Comparison of ENCODE assay signal across 1 cellular context in the genomic region with DNA sequence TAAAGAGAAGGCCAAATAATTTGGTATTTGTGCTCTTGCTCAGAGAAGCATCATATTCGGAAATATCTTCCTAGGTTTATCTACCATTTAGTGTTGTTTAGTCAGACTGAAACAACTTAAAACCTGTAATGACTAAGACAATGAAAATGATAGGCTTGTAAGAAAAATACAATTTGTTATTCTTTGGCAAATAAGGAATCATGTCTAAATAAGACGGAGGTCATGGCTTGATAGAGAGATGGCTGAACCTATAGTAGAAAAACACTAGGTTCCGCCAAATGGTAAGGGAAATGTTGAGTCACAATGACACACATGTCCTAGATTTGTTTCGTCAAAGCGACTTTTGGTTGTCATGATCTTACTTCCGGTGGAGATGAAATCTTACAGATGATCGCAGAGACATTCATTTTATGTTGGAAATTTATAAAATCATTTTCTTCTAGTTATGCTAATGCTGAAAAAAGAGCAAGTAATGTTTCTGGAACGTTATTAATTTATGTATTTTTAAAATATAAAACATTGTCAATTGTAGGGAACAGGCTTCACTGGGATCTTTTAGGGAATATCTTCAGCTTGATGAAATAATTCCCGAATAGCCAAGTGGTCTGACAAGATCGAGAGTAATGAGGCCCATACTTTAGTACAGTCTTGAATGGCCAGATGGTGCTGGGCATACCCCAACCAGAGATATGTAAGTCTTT.
TF ChIP-seq lines count a peak whose summit lies in the region.

No MANE protein-coding gene starts in this region.

TF ChIP-seq in K562, 482 proteins besides CTCF, POLR2A, EP300 and RAD21 (continued from another document and continues in another):
- TF ChIP-seq, protein P1, sequence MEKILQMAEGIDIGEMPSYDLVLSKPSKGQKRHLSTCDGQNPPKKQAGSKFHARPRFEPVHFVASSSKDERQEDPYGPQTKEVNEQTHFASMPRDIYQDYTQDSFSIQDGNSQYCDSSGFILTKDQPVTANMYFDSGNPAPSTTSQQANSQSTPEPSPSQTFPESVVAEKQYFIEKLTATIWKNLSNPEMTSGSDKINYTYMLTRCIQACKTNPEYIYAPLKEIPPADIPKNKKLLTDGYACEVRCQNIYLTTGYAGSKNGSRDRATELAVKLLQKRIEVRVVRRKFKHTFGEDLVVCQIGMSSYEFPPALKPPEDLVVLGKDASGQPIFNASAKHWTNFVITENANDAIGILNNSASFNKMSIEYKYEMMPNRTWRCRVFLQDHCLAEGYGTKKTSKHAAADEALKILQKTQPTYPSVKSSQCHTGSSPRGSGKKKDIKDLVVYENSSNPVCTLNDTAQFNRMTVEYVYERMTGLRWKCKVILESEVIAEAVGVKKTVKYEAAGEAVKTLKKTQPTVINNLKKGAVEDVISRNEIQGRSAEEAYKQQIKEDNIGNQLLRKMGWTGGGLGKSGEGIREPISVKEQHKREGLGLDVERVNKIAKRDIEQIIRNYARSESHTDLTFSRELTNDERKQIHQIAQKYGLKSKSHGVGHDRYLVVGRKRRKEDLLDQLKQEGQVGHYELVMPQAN (IDR thresholded peaks at IDR 0.05; ENCODE audit: borderline replicate concordance), result no peak
- TF ChIP-seq ASH1L (IDR thresholded peaks at IDR 0.05; ENCODE audit: borderline replicate concordance, low read depth, partially characterized antibody), result peak; percentile 14
- TF ChIP-seq, protein P2, sequence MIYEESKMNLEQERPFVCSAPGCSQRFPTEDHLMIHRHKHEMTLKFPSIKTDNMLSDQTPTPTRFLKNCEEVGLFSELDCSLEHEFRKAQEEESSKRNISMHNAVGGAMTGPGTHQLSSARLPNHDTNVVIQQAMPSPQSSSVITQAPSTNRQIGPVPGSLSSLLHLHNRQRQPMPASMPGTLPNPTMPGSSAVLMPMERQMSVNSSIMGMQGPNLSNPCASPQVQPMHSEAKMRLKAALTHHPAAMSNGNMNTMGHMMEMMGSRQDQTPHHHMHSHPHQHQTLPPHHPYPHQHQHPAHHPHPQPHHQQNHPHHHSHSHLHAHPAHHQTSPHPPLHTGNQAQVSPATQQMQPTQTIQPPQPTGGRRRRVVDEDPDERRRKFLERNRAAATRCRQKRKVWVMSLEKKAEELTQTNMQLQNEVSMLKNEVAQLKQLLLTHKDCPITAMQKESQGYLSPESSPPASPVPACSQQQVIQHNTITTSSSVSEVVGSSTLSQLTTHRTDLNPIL (CRISPR knock-in tag; IDR thresholded peaks at IDR 0.05), result peak; percentile 13; the same call in 1 of the 2 replicates
- TF ChIP-seq BACH1 (tag; IDR thresholded peaks at IDR 0.05), result peak; percentile 69; the same call in 1 of the 2 replicates
- TF ChIP-seq NFXL1 (CRISPR knock-in tag; IDR thresholded peaks at IDR 0.05), result no peak
- TF ChIP-seq RBM15 (IDR thresholded peaks at IDR 0.05; ENCODE audit: insufficient read depth, low read length), result no peak
- TF ChIP-seq, protein P3, sequence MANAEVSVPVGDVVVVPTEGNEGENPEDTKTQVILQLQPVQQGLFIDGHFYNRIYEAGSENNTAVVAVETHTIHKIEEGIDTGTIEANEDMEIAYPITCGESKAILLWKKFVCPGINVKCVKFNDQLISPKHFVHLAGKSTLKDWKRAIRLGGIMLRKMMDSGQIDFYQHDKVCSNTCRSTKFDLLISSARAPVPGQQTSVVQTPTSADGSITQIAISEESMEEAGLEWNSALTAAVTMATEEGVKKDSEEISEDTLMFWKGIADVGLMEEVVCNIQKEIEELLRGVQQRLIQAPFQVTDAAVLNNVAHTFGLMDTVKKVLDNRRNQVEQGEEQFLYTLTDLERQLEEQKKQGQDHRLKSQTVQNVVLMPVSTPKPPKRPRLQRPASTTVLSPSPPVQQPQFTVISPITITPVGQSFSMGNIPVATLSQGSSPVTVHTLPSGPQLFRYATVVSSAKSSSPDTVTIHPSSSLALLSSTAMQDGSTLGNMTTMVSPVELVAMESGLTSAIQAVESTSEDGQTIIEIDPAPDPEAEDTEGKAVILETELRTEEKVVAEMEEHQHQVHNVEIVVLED (CRISPR knock-in tag; IDR thresholded peaks at IDR 0.05), result no peak
- TF ChIP-seq, protein P4, sequence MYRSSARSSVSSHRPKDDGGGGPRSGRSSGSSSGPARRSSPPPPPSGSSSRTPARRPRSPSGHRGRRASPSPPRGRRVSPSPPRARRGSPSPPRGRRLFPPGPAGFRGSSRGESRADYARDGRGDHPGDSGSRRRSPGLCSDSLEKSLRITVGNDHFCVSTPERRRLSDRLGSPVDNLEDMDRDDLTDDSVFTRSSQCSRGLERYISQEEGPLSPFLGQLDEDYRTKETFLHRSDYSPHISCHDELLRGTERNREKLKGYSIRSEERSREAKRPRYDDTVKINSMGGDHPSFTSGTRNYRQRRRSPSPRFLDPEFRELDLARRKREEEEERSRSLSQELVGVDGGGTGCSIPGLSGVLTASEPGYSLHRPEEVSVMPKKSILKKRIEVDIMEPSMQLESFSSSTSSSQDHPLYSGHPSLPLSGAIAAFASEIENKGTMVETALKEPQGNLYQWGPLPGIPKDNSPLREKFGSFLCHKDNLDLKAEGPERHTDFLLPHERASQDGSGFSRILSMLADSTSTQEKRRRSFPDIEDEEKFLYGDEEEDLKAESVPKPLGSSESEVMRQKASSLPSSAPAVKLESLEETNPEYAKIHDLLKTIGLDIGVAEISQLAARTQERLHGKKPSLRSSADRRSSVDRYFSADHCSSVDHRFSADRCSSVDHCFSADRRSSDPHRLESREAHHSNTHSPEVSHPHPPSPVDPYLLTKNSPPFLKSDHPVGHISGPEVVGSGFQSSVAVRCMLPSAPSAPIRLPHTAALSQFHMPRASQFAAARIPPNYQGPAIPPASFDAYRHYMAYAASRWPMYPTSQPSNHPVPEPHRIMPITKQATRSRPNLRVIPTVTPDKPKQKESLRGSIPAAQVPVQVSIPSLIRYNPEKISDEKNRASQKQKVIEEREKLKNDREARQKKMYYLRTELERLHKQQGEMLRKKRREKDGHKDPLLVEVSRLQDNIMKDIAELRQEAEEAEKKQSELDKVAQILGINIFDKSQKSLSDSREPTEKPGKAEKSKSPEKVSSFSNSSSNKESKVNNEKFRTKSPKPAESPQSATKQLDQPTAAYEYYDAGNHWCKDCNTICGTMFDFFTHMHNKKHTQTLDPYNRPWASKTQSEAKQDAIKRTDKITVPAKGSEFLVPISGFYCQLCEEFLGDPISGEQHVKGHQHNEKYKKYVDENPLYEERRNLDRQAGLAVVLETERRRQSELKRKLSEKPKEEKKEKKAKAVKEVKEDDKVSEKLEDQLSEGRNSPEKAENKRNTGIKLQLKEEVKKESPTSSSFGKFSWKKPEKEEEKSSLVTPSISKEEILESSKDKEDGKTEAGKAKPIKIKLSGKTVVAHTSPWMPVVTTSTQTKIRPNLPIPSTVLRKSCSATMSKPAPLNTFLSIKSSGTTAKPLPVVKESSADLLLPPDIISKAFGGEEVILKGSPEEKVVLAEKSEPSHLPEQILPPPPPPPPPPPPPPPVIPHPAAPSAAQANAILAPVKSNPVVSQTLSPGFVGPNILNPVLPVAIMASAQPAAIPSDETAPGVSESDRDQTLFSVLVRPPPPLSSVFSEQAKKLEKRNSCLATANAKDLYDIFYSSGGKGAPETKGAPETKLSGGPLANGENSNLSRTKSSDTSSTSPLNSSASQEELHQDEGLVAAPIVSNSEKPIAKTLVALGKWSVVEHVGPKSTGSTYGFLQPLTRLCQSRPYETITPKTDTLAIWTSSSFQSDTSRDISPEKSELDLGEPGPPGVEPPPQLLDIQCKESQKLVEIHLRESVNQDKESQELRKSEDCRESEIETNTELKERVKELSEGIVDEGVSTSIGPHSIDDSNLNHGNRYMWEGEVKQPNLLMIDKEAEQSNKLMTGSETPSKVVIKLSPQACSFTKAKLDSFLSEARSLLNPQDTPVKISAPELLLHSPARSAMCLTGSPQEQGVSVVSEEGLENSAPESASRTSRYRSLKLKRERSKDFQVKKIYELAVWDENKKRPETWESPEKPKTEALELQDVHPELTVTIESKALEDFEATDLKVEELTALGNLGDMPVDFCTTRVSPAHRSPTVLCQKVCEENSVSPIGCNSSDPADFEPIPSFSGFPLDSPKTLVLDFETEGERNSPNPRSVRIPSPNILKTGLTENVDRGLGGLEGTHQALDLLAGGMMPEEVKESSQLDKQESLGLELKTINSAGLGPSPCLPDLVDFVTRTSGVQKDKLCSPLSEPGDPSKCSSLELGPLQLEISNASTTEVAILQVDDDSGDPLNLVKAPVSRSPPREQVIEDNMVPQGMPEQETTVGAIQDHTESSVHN (IDR thresholded peaks at IDR 0.05; ENCODE audit: borderline replicate concordance in 1 of 2, low read depth in 1 of 2), result peak in 1 of 2 experiments; percentile 84; a peak in 2 of 4 replicates
- no peak for TF ChIP-seq MXI1 (IDR thresholded peaks at IDR 0.05; ENCODE audit: low read depth, low read length)
- TF ChIP-seq NCOA6 (IDR thresholded peaks at IDR 0.05), result peak; percentile 16; the same call in 1 of the 2 replicates
- TF ChIP-seq GABPB1 (CRISPR knock-in tag; IDR thresholded peaks at IDR 0.05), result peak; percentile 95
- TF ChIP-seq FUS (optimal IDR thresholded peaks at IDR 0.05; ENCODE audit: low read depth, low read length), result no peak
- TF ChIP-seq MTF1 (CRISPR knock-in tag; IDR thresholded peaks at IDR 0.05; ENCODE audit: borderline replicate concordance), result no peak
- TF ChIP-seq ZNF146 (CRISPR knock-in tag; IDR thresholded peaks at IDR 0.05; ENCODE audit: unreplicated experiment), result no peak
- TF ChIP-seq, protein P5, sequence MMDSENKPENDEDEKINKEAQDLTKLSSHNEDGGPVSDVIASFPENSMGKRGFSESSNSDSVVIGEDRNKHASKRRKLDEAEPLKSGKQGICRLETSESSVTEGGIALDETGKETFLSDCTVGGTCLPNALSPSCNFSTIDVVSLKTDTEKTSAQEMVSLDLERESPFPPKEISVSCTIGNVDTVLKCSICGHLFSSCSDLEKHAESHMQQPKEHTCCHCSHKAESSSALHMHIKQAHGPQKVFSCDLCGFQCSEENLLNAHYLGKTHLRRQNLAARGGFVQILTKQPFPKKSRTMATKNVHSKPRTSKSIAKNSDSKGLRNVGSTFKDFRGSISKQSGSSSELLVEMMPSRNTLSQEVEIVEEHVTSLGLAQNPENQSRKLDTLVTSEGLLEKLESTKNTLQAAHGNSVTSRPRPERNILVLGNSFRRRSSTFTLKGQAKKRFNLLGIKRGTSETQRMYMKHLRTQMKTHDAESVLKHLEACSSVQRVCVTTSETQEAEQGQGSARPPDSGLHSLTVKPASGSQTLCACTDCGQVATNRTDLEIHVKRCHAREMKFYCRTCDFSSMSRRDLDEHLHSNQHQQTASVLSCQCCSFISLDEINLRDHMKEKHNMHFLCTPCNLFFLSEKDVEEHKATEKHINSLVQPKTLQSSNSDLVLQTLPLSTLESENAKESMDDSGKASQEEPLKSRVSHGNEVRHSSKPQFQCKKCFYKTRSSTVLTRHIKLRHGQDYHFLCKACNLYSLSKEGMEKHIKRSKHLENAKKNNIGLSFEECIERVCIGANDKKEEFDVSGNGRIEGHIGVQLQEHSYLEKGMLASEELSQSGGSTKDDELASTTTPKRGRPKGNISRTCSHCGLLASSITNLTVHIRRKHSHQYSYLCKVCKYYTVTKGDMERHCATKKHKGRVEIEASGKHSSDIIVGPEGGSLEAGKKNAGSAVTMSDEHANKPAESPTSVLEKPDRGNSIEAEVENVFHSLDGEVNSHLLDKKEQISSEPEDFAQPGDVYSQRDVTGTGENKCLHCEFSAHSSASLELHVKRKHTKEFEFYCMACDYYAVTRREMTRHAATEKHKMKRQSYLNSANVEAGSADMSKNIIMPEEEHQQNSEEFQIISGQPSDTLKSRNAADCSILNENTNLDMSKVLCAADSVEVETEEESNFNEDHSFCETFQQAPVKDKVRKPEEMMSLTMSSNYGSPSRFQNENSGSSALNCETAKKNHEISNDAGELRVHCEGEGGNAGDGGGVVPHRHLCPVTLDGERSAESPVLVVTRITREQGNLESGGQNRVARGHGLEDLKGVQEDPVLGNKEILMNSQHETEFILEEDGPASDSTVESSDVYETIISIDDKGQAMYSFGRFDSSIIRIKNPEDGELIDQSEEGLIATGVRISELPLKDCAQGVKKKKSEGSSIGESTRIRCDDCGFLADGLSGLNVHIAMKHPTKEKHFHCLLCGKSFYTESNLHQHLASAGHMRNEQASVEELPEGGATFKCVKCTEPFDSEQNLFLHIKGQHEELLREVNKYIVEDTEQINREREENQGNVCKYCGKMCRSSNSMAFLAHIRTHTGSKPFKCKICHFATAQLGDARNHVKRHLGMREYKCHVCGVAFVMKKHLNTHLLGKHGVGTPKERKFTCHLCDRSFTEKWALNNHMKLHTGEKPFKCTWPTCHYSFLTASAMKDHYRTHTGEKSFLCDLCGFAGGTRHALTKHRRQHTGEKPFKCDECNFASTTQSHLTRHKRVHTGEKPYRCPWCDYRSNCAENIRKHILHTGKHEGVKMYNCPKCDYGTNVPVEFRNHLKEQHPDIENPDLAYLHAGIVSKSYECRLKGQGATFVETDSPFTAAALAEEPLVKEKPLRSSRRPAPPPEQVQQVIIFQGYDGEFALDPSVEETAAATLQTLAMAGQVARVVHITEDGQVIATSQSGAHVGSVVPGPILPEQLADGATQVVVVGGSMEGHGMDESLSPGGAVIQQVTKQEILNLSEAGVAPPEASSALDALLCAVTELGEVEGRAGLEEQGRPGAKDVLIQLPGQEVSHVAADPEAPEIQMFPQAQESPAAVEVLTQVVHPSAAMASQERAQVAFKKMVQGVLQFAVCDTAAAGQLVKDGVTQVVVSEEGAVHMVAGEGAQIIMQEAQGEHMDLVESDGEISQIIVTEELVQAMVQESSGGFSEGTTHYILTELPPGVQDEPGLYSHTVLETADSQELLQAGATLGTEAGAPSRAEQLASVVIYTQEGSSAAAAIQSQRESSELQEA (IDR thresholded peaks at IDR 0.05; ENCODE audit: low read depth), result no peak
- TF ChIP-seq ZNF316 (IDR thresholded peaks at IDR 0.05), result peak; percentile 93
- TF ChIP-seq TEAD4 (IDR thresholded peaks at IDR 0.05; ENCODE audit: low read length), result peak; percentile 60; the same call in 1 of the 2 replicates
- TF ChIP-seq TEAD4 (CRISPR knock-in tag; IDR thresholded peaks at IDR 0.05; ENCODE audit: borderline replicate concordance), result no peak
- no peak for TF ChIP-seq SNRNP70 (optimal IDR thresholded peaks at IDR 0.05; ENCODE audit: low read depth, low read length)
- TF ChIP-seq, protein P6, sequence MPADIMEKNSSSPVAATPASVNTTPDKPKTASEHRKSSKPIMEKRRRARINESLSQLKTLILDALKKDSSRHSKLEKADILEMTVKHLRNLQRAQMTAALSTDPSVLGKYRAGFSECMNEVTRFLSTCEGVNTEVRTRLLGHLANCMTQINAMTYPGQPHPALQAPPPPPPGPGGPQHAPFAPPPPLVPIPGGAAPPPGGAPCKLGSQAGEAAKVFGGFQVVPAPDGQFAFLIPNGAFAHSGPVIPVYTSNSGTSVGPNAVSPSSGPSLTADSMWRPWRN (IDR thresholded peaks at IDR 0.05; ENCODE audit: low read depth), result peak; percentile 25; the same call in 1 of the 2 replicates
- no peak for TF ChIP-seq CHD1 (IDR thresholded peaks at IDR 0.05; ENCODE audit: low read length)
- 0 out of 4 replicates have a peak, but pooled peaks have one; percentile 13 to 44 for TF ChIP-seq ARNT (IDR thresholded peaks at IDR 0.05)
- peak; percentile 55 for TF ChIP-seq HDAC3 (IDR thresholded peaks at IDR 0.05; ENCODE audit: borderline replicate concordance, partially characterized antibody)
- TF ChIP-seq, protein P7, sequence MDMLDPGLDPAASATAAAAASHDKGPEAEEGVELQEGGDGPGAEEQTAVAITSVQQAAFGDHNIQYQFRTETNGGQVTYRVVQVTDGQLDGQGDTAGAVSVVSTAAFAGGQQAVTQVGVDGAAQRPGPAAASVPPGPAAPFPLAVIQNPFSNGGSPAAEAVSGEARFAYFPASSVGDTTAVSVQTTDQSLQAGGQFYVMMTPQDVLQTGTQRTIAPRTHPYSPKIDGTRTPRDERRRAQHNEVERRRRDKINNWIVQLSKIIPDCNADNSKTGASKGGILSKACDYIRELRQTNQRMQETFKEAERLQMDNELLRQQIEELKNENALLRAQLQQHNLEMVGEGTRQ (CRISPR knock-in tag; IDR thresholded peaks at IDR 0.05), result no peak
- TF ChIP-seq LEF1 (IDR thresholded peaks at IDR 0.05), result 0 out of 2 replicates have a peak, but pooled peaks have one; percentile 53
- peak; percentile 99 for TF ChIP-seq CREM (IDR thresholded peaks at IDR 0.05; ENCODE audit: low read depth)
- TF ChIP-seq HDAC1 (IDR thresholded peaks at IDR 0.05), result peak in 1 of 2 experiments; percentile 46; a peak in 2 of 4 replicates
